29 cellular contexts compared by ENCODE assay signal in genomic region chr19:47762615-47763308, GRCh38. TPM values are rescaled to one million over a fixed set of nuclear protein-coding genes. Genes with fewer than 3 reads are reported as not detected.
A peak's percentile ranks its signal among the peaks of the same experiment; 100 is the strongest.
DNase-seq lines count a peak whose midpoint lies in the region; ATAC-seq, FAIRE-seq and TF ChIP-seq lines count a peak whose summit lies in the region.
"Had no signal": no experiment of that assay in that cellular context is flagged by ENCODE, and none has a peak within 500 bp of the region (broad histone marks: within the 10 kb centered on the region; RNA-seq: fewer than 3 reads in every experiment).

No MANE protein-coding gene starts in this region.

- H3K27ac Mint-ChIP-seq in activated T-cell treated with anti-CD3 and anti-CD28 coated beads, Interleukin-2, amount 50 U/mL, for 24 hours: peak overlapping the region; percentile 23
- H3K27ac Mint-ChIP-seq in activated T-cell treated with anti-CD3 and anti-CD28 coated beads, Interleukin-2, amount 50 U/mL, for 72 hours: no peak overlapping the region
- H3K27ac Mint-ChIP-seq: T-cell had no signal

- TF ChIP-seq CTCF in kidney (IDR thresholded peaks at IDR 0.05; ENCODE audit: borderline replicate concordance, extremely low read depth, insufficient read depth): no peak
- no peak for TF ChIP-seq CTCF in upper lobe of right lung (IDR thresholded peaks at IDR 0.05)

- no peak overlapping the region for H3K9ac ChIP-seq in kidney (ENCODE audit: low read length in 2 of 2)
- H3K9ac ChIP-seq: BLaER1 treated with 17β-estradiol and CSF1 and Interleukin-3, amounts not matched to agents 10 nM and 100 nM; KMS-11 had no signal

- H3K4me3 ChIP-seq in kidney (ENCODE audit: low read length in 2 of 2): no peak overlapping the region
- no peak overlapping the region for H3K4me3 ChIP-seq in upper lobe of right lung
- H3K4me3 ChIP-seq: BLaER1 treated with 17β-estradiol and CSF1 and Interleukin-3, amounts not matched to agents 10 nM and 100 nM; dorsolateral prefrontal cortex; transverse colon had no signal

- H3K4me1 ChIP-seq in kidney (ENCODE audit: control insufficient read depth in 1 of 2, insufficient read depth in 1 of 2, low read depth in 1 of 2, low read length in 2 of 2) (no peaks in the 10 kb centered on the region), upper lobe of right lung (peaks cover 3% of the 10 kb centered on the region)

- no peaks in the 10 kb centered on the region for H3K9me3 Mint-ChIP-seq in activated T-cell treated with anti-CD3 and anti-CD28 coated beads, Interleukin-2, amount 50 U/mL, for 24 hours
- H3K9me3 Mint-ChIP-seq in activated T-cell treated with anti-CD3 and anti-CD28 coated beads, Interleukin-2, amount 50 U/mL, for 72 hours: no peaks in the 10 kb centered on the region
- H3K9me3 Mint-ChIP-seq: nephron, T-cell had no signal

- H3K9me3 ChIP-seq in kidney (ENCODE audit: control insufficient read depth in 1 of 2, low read length in 2 of 2) (no peaks in the 10 kb centered on the region), upper lobe of right lung (peaks cover 5% of the 10 kb centered on the region)
- H3K9me3 ChIP-seq: BLaER1 treated with 17β-estradiol and CSF1 and Interleukin-3, amounts not matched to agents 10 nM and 100 nM; transverse colon had no signal

- H3K4me3 Mint-ChIP-seq in activated T-cell treated with anti-CD3 and anti-CD28 coated beads, Interleukin-2, amount 50 U/mL, for 24 hours: no peak overlapping the region
- no peak overlapping the region for H3K4me3 Mint-ChIP-seq in activated T-cell treated with anti-CD3 and anti-CD28 coated beads, Interleukin-2, amount 50 U/mL, for 72 hours
- H3K4me3 Mint-ChIP-seq: nephron, T-cell had no signal

- FAIRE-seq in kidney (lab: Jason Lieb, UNC) (no peak), HTR-8/SVneo (lab: Jason Lieb, UNC) (no peak)
- FAIRE-seq: GM18507 had no signal

- DNase-seq in activated T-cell treated with anti-CD3 and anti-CD28 coated beads, Interleukin-2, amount 50 U/mL, for 24 hours: no peak
- no peak for DNase-seq in activated T-cell treated with anti-CD3 and anti-CD28 coated beads, Interleukin-2, amount 50 U/mL, for 72 hours
- DNase-seq in kidney (peak; percentile 74), upper lobe of right lung (no peak), HTR-8/SVneo (ENCODE audit: insufficient read length, low spot score) (no peak), inferior parietal cortex (ENCODE audit: extremely low spot score) (no peak)
- DNase-seq: brain microvascular endothelial cell; DMS79 treated with DMSO at 0.1 percent for 48 hours; dorsolateral prefrontal cortex; erythroblast; islet precursor cell; NCI-H2081 treated with DMSO at 0.1 percent for 48 hours; NCI-H510A; SHP77 treated with DMSO at 0.1 percent for 48 hours; stimulated activated CD4-positive, alpha-beta T cell treated with anti-CD3 and anti-CD28 coated beads, Interleukin-15, amount 100 ng/mL, for 24 hours; stimulated activated naive CD4-positive, alpha-beta T cell treated with Interleukin-2 at 50 U/mL for 16 hours; T-cell; transverse colon; WERI-Rb-1 had no signal

- no peaks in the 10 kb centered on the region for H3K27me3 Mint-ChIP-seq in activated T-cell treated with anti-CD3 and anti-CD28 coated beads, Interleukin-2, amount 50 U/mL, for 24 hours
- no peaks in the 10 kb centered on the region for H3K27me3 Mint-ChIP-seq in activated T-cell treated with anti-CD3 and anti-CD28 coated beads, Interleukin-2, amount 50 U/mL, for 72 hours (ENCODE audit: low read depth)
- H3K27me3 Mint-ChIP-seq: T-cell had no signal

- no peak for ATAC-seq in activated T-cell treated with anti-CD3 and anti-CD28 coated beads, Interleukin-2, amount 50 U/mL, for 72 hours (replicated peaks in 1 of 2)
- ATAC-seq in esophagus mucosa (peak; percentile 23), upper lobe of right lung (peak; percentile 40), HG02759 (IDR thresholded peaks at IDR 0.05; ENCODE audit: unreplicated experiment) (no peak)

- H3K27me3 ChIP-seq in upper lobe of right lung: no peaks in the 10 kb centered on the region
- H3K27me3 ChIP-seq: BLaER1 treated with 17β-estradiol and CSF1 and Interleukin-3, amounts not matched to agents 10 nM and 100 nM; brain microvascular endothelial cell; dorsolateral prefrontal cortex; transverse colon had no signal

- H3K36me3 Mint-ChIP-seq in activated T-cell treated with anti-CD3 and anti-CD28 coated beads, Interleukin-2, amount 50 U/mL, for 24 hours (ENCODE audit: low read depth): peaks cover 24% of the 10 kb centered on the region
- peaks cover 3 to 11% of the 10 kb centered on the region in 2 donors for H3K36me3 Mint-ChIP-seq in activated T-cell treated with anti-CD3 and anti-CD28 coated beads, Interleukin-2, amount 50 U/mL, for 72 hours (ENCODE audit: insufficient read depth in 2 of 2)

- no peaks in the 10 kb centered on the region for H3K4me1 Mint-ChIP-seq in activated T-cell treated with anti-CD3 and anti-CD28 coated beads, Interleukin-2, amount 50 U/mL, for 24 hours (ENCODE audit: low read depth)
- peaks cover 5% of the 10 kb centered on the region for H3K4me1 Mint-ChIP-seq in activated T-cell treated with anti-CD3 and anti-CD28 coated beads, Interleukin-2, amount 50 U/mL, for 72 hours (ENCODE audit: low read depth)
- H3K4me1 Mint-ChIP-seq: nephron, T-cell had no signal

- H3K27ac ChIP-seq in kidney (ENCODE audit: low read depth in 2 of 2, low read length in 2 of 2) (no peak overlapping the region), upper lobe of right lung (no peak overlapping the region)
- H3K27ac ChIP-seq: BLaER1 treated with 17β-estradiol and CSF1 and Interleukin-3, amounts not matched to agents 10 nM and 100 nM; brain microvascular endothelial cell; KMS-11; transverse colon; WERI-Rb-1 had no signal

- intact Hi-C loops in kidney (cut with DNase I) (no loop called here), upper lobe of right lung (cut with DNase I) (no loop called here)

- H3K36me3 ChIP-seq in kidney (ENCODE audit: control insufficient read depth in 1 of 2, insufficient read depth in 2 of 2, low read length in 2 of 2): peaks cover 3% of the 10 kb centered on the region in 2 donors
- H3K36me3 ChIP-seq in upper lobe of right lung: peaks cover 27% of the 10 kb centered on the region
- H3K36me3 ChIP-seq: transverse colon had no signal

RNA-seq across cellular contexts. Expression of gene SELENOW, which starts 15.7 kb away (rescaled TPM):
- total RNA-seq in activated T-cell treated with anti-CD3 and anti-CD28 coated beads, Interleukin-2, amount 50 U/mL, for 72 hours: 10 to 100 TPM; 73.4 to 79.5 TPM
- total RNA-seq in esophagus mucosa: 152 TPM
- 254 TPM for total RNA-seq in kidney
- 530 TPM for polyA plus RNA-seq in kidney (ENCODE audit: insufficient read depth, low read depth, low replicate concordance)
- 262 TPM for total RNA-seq in upper lobe of right lung

RNA-seq across cellular contexts. Expression of gene NOP53, which starts 17.4 kb away (rescaled TPM):
- total RNA-seq in activated T-cell treated with anti-CD3 and anti-CD28 coated beads, Interleukin-2, amount 50 U/mL, for 72 hours: 100 to 1,000 TPM; 405 to 415 TPM
- total RNA-seq in esophagus mucosa: 218 TPM
- total RNA-seq in kidney: 305 TPM
- 258 TPM for polyA plus RNA-seq in kidney (ENCODE audit: insufficient read depth, low read depth, low replicate concordance)
- total RNA-seq in upper lobe of right lung: 260 TPM

RNA-seq across cellular contexts. Expression of gene TPRX1, which starts 41.6 kb away (rescaled TPM):
- not detected for total RNA-seq in activated T-cell treated with anti-CD3 and anti-CD28 coated beads, Interleukin-2, amount 50 U/mL, for 72 hours
- total RNA-seq in esophagus mucosa: not detected
- total RNA-seq in kidney: not detected
- polyA plus RNA-seq in kidney (ENCODE audit: insufficient read depth, low read depth, low replicate concordance): not detected
- total RNA-seq in upper lobe of right lung: not detected
- total RNA-seq: A673; activated CD8-positive, alpha-beta memory T cell treated with anti-CD3 and anti-CD28 coated beads for 36 hours; dorsolateral prefrontal cortex; mesenteric fat pad; pulmonary artery endothelial cell; T-cell; transverse colon had no signal

RNA-seq across cellular contexts. Expression of gene EHD2, which starts 49.5 kb away (rescaled TPM):
- 1 to 10 TPM; 1.6 to 2.9 TPM for total RNA-seq in activated T-cell treated with anti-CD3 and anti-CD28 coated beads, Interleukin-2, amount 50 U/mL, for 72 hours
- 37.0 TPM for total RNA-seq in esophagus mucosa
- 105 TPM for total RNA-seq in kidney
- 19.4 TPM for polyA plus RNA-seq in kidney (ENCODE audit: insufficient read depth, low read depth, low replicate concordance)
- 210 TPM for total RNA-seq in upper lobe of right lung

RNA-seq across cellular contexts. Expression of gene CRX, which starts 59.0 kb away (rescaled TPM):
- not detected for total RNA-seq in activated T-cell treated with anti-CD3 and anti-CD28 coated beads, Interleukin-2, amount 50 U/mL, for 72 hours
- not detected for total RNA-seq in esophagus mucosa
- not detected for total RNA-seq in kidney
- not detected for polyA plus RNA-seq in kidney (ENCODE audit: insufficient read depth, low read depth, low replicate concordance)
- not detected for total RNA-seq in upper lobe of right lung
- total RNA-seq: A673; activated CD8-positive, alpha-beta memory T cell treated with anti-CD3 and anti-CD28 coated beads for 36 hours; mesenteric fat pad; pulmonary artery endothelial cell; T-cell; transverse colon had no signal

Comparison
In these comparisons a context has a peak if more than half of its experiments do, and no peak if none do; other contexts are left out.
1. ATAC-seq: peak in esophagus mucosa (single experiment) and upper lobe of right lung (single experiment); none in activated T-cell treated with anti-CD3 and anti-CD28 coated beads, Interleukin-2, amount 50 U/mL, for 72 hours (0 of 2) and HG02759 (single experiment).